In genomic region chr4:7939377-7940108, GRCh38 we compare ENCODE assay signal across 7 cellular contexts. TPM values are rescaled to one million over a fixed set of nuclear protein-coding genes. Genes with fewer than 3 reads are reported as not detected.
DNase-seq lines count a peak whose midpoint lies in the region; ATAC-seq and TF ChIP-seq lines count a peak whose summit lies in the region.

AFAP1 (minus strand) TSS chr4:7939861; CDS start chr4:7872078, 67,783 bp downstream.

- CTCF ChIA-PET in activated CD8-positive, alpha-beta T cell treated with anti-CD3 and anti-CD28 coated beads, Interleukin-2, amount 10 ng/mL, durations not matched to agents 7 days and 5 days (lab: Charles Lee): interaction anchor here (0.7 to 2.1 kb wide), 10 partner anchors 9 to 1941 kb away, joined by 3 to 11 read pairs (median 4); no protein-coding TSS in a partner anchor

- peak within 1 kb of the TSS; percentile 53 to 77 (median 65) for H3K27ac ChIP-seq in right lobe of liver

- no peak for TF ChIP-seq CTCF in right lobe of liver (IDR thresholded peaks at IDR 0.05)

- peak within 1 kb of the TSS; percentile 63 for H3K4me3 Mint-ChIP-seq in activated CD8-positive, alpha-beta T cell treated with anti-CD3 and anti-CD28 coated beads, Interleukin-2, amount 10 ng/mL, durations not matched to agents 7 days and 5 days

- peak within 1 kb of the TSS; percentile 50 to 71 (median 60) for H3K4me3 ChIP-seq in right lobe of liver

- ATAC-seq in GM18520 (IDR thresholded peaks at IDR 0.05; ENCODE audit: unreplicated experiment) (peak; percentile 60), HG03045 (IDR thresholded peaks at IDR 0.05; ENCODE audit: unreplicated experiment) (peak; percentile 88), right lobe of liver (peak; percentile 95 to 99 (median 96))
- ATAC-seq in activated CD8-positive, alpha-beta T cell treated with anti-CD3 and anti-CD28 coated beads, Interleukin-2, amount 10 ng/mL, durations not matched to agents 7 days and 5 days: peak; percentile 97

- H3K4me1 Mint-ChIP-seq in activated CD8-positive, alpha-beta T cell treated with anti-CD3 and anti-CD28 coated beads, Interleukin-2, amount 10 ng/mL, durations not matched to agents 7 days and 5 days (ENCODE audit: low read depth): peaks cover 20% of the 10 kb centered on the region

- H3K9me3 ChIP-seq in right lobe of liver: no peaks in the 10 kb centered on the region

- TF ChIP-seq POLR2A in right lobe of liver (IDR thresholded peaks at IDR 0.05): peak; percentile 63

- peaks cover 0 to 8% of the 10 kb centered on the region in 2 donors for H3K27me3 ChIP-seq in right lobe of liver

- no peaks in the 10 kb centered on the region for H3K9me3 Mint-ChIP-seq in activated CD8-positive, alpha-beta T cell treated with anti-CD3 and anti-CD28 coated beads, Interleukin-2, amount 10 ng/mL, durations not matched to agents 7 days and 5 days (ENCODE audit: insufficient read depth)

- no peak within 1 kb of the TSS for H3K27ac Mint-ChIP-seq in activated CD8-positive, alpha-beta T cell treated with anti-CD3 and anti-CD28 coated beads, Interleukin-2, amount 10 ng/mL, durations not matched to agents 7 days and 5 days

- H3K4me1 ChIP-seq in right lobe of liver: peaks cover 0 to 2% (median 0%) of the 10 kb centered on the region in 4 donors

- DNase-seq in NCI-H446 treated with DMSO at 0.1 percent for 48 hours (lab: John Stamatoyannopoulos, UW) (peak; percentile 49), ecto neural progenitor cell (ENCODE audit: low spot score) (peak; percentile 94), right lobe of liver (peak; percentile 83 to 90 (median 84))
- peak; percentile 86 for DNase-seq in activated CD8-positive, alpha-beta T cell treated with anti-CD3 and anti-CD28 coated beads, Interleukin-2, amount 10 ng/mL, durations not matched to agents 7 days and 5 days
- peak; percentile 86 for DNase-seq in stimulated activated CD4-positive, alpha-beta T cell treated with anti-CD3 and anti-CD28 coated beads, Interleukin-2, amount 100 ng/mL, for 4 hours (ENCODE audit: low read depth)

- POLR2A ChIA-PET in activated CD8-positive, alpha-beta T cell treated with anti-CD3 and anti-CD28 coated beads, Interleukin-2, amount 10 ng/mL, durations not matched to agents 7 days and 5 days (lab: Charles Lee): no interaction called here

- H3K27me3 Mint-ChIP-seq in activated CD8-positive, alpha-beta T cell treated with anti-CD3 and anti-CD28 coated beads, Interleukin-2, amount 10 ng/mL, durations not matched to agents 7 days and 5 days (ENCODE audit: low read depth): peaks cover 27% of the 10 kb centered on the region

- WGBS in right lobe of liver (ENCODE audit: insufficient coverage, low coverage, low lambda C conversion rate, missing lambda C conversion rate): 13% methylated on average over 3 of the region's 96 CpGs

- H3K36me3 ChIP-seq in right lobe of liver: no peaks in the 10 kb centered on the region

- H3K36me3 Mint-ChIP-seq in activated CD8-positive, alpha-beta T cell treated with anti-CD3 and anti-CD28 coated beads, Interleukin-2, amount 10 ng/mL, durations not matched to agents 7 days and 5 days (ENCODE audit: low read depth): peaks cover 4% of the 10 kb centered on the region

- intact Hi-C loops in right lobe of liver (cut with DNase I): no loop called here

RNA-seq across cellular contexts. Expression of gene AFAP1, which starts in this region (rescaled TPM):
- 1 to 10 TPM; 5.3 to 6.2 TPM for total RNA-seq in activated CD8-positive, alpha-beta T cell treated with anti-CD3 and anti-CD28 coated beads, Interleukin-2, amount 10 ng/mL, durations not matched to agents 7 days and 5 days
- total RNA-seq in right lobe of liver: 1 to 10 TPM in 5 of 6 experiments, under 1 TPM in 1; 0.95 to 3.1 (median 1.9) TPM

Comparison
In these comparisons a context has a peak if more than half of its experiments do, and no peak if none do; other contexts are left out.
1. Peak in every context shown above with its lines: DNase-seq, ATAC-seq, H3K4me3 ChIP-seq and H3K27ac ChIP-seq.